Comparison of ENCODE assay signal across 8 cellular contexts in the genomic region with DNA sequence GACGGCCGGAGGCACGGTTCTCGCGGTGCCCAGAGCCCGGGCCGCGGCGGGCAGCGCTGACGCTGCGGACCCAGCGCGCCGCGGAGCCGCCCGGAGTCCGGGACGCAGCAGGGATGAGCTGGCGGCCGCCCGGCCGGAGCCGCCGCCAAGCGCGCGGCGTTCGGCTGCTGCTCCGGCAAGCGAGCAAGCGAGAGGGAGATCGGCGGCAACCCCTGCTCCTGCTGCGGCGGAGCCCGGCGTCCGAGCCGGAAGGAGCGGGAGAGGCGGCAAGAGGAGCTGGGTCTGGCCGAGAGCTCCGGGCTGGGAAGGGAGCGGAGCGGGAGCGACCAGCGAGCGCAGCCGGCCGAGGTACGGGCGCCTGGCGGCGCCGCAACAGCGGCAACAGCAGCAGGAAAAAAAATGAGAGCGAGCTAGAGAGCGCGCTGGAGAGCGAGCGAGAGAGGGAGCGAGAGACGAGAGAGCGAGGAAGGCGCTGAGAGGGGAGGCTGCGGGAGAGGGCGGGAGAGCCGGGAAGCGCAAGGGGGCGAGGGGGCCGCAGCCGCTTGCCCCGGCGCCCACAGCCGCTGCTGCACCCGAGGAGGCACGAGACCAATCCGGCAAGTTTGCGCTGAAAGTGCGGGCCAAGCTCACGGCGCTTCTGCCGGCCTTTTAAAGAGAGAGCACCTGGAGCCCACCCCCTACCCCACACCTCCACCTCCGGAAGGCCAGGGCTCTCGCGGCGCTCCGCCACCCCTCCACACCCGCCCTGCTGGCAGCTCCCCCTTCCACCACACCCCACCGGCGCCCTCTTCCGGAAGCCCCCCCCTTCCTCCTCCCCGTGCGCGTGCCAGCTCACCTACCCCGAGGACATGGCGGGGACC. TPM values are rescaled to one million over a fixed set of nuclear protein-coding genes. Genes with fewer than 3 reads are reported as not detected.
DNase-seq lines count a peak whose midpoint lies in the region; ATAC-seq and TF ChIP-seq lines count a peak whose summit lies in the region.

No MANE protein-coding gene starts in this region.

- intact Hi-C loops in activated naive CD4-positive, alpha-beta T cell treated with anti-CD3 and anti-CD28 coated beads for 36 hours (cut with micrococcal nuclease) = no loop called here
- intact Hi-C loops in psoas muscle (cut with DNase I) = no loop called here

- no peaks in the 10 kb centered on the region for H3K9me3 Mint-ChIP-seq in activated naive CD4-positive, alpha-beta T cell treated with anti-CD3 and anti-CD28 coated beads for 36 hours
- peaks cover 14% of the 10 kb centered on the region for H3K9me3 Mint-ChIP-seq in glutamatergic neuron (ENCODE audit: unreplicated experiment)

- no peak for TF ChIP-seq CTCF in glutamatergic neuron (IDR thresholded peaks at IDR 0.05; ENCODE audit: partially characterized antibody, unreplicated experiment)
- TF ChIP-seq CTCF in psoas muscle (IDR thresholded peaks at IDR 0.05) = no peak

- DNase-seq in DMS153 (lab: John Stamatoyannopoulos, UW) (peak; percentile 30), NCI-H146 (lab: John Stamatoyannopoulos, UW) (peak; percentile 75), glutamatergic neuron (peak; percentile 64), psoas muscle (peak in 1 of 2 donors; percentile 51), globus pallidus (ENCODE audit: low spot score) (no peak)
- peak; percentile 12 for DNase-seq in activated naive CD4-positive, alpha-beta T cell treated with anti-CD3 and anti-CD28 coated beads for 36 hours

- no peaks in the 10 kb centered on the region for H3K9me3 ChIP-seq in psoas muscle

- H3K27me3 ChIP-seq in psoas muscle (ENCODE audit: insufficient read depth in 3 of 3, low read length in 2 of 3) = peaks cover 0 to 41% (median 17%) of the 10 kb centered on the region in 3 donors

- no peaks in the 10 kb centered on the region for H3K36me3 Mint-ChIP-seq in activated naive CD4-positive, alpha-beta T cell treated with anti-CD3 and anti-CD28 coated beads for 36 hours (ENCODE audit: low read depth)
- H3K36me3 Mint-ChIP-seq in glutamatergic neuron (ENCODE audit: unreplicated experiment) = no peaks in the 10 kb centered on the region

- no peaks in the 10 kb centered on the region for H3K36me3 ChIP-seq in psoas muscle (ENCODE audit: insufficient read depth in 1 of 2, low read depth in 1 of 2)

- ATAC-seq in psoas muscle (peak; percentile 50 to 73 (median 70)), GM18907 (IDR thresholded peaks at IDR 0.05; ENCODE audit: unreplicated experiment) (no peak), HG02970 (IDR thresholded peaks at IDR 0.05; ENCODE audit: low FRiP score, unreplicated experiment) (no peak)

- H3K27ac Mint-ChIP-seq in activated naive CD4-positive, alpha-beta T cell treated with anti-CD3 and anti-CD28 coated beads for 36 hours = no peak overlapping the region
- H3K27ac Mint-ChIP-seq in glutamatergic neuron (ENCODE audit: unreplicated experiment) = peak overlapping the region; percentile 98

- CTCF ChIA-PET in activated naive CD4-positive, alpha-beta T cell treated with anti-CD3 and anti-CD28 coated beads for 36 hours (lab: Charles Lee) = interaction anchor here (1.0 to 1.3 kb wide), 2 partner anchors 104 to 374 kb away, joined by 3 to 4 read pairs; no protein-coding TSS in a partner anchor

- H3K4me1 Mint-ChIP-seq in activated naive CD4-positive, alpha-beta T cell treated with anti-CD3 and anti-CD28 coated beads for 36 hours (ENCODE audit: low read depth) = peaks cover 18% of the 10 kb centered on the region
- peaks cover 65% of the 10 kb centered on the region for H3K4me1 Mint-ChIP-seq in glutamatergic neuron (ENCODE audit: low read depth, unreplicated experiment)

- peaks cover 19% of the 10 kb centered on the region for H3K4me1 ChIP-seq in psoas muscle

- H3K27me3 Mint-ChIP-seq in activated naive CD4-positive, alpha-beta T cell treated with anti-CD3 and anti-CD28 coated beads for 36 hours (ENCODE audit: low read depth) = peaks cover 60% of the 10 kb centered on the region
- H3K27me3 Mint-ChIP-seq in glutamatergic neuron (ENCODE audit: unreplicated experiment) = peaks cover 11% of the 10 kb centered on the region

- H3K4me3 Mint-ChIP-seq in activated naive CD4-positive, alpha-beta T cell treated with anti-CD3 and anti-CD28 coated beads for 36 hours = peak overlapping the region; percentile 30
- H3K4me3 Mint-ChIP-seq in glutamatergic neuron (ENCODE audit: unreplicated experiment) = peak overlapping the region; percentile 84

- H3K27ac ChIP-seq in psoas muscle = no peak overlapping the region

- 0 to 1% (median 1%) methylated on average over 70 to 100 of the region's 100 CpGs for WGBS in psoas muscle, 3 donors

- H3K4me3 ChIP-seq in psoas muscle = peak overlapping the region; percentile 61

RNA-seq across cellular contexts. Expression of gene GRM4, which starts 0.5 kb away (rescaled TPM):
- total RNA-seq in activated naive CD4-positive, alpha-beta T cell treated with anti-CD3 and anti-CD28 coated beads for 36 hours = under 1 TPM in 1 of 2 experiments, not detected in 1; 0.27 TPM
- total RNA-seq in glutamatergic neuron (ENCODE audit: unreplicated experiment) = 119 TPM
- total RNA-seq in psoas muscle = under 1 TPM in 2 of 4 donors, not detected in 2; 0.07 to 0.39 TPM
- polyA plus RNA-seq in psoas muscle = under 1 TPM in 1 of 3 donors, not detected in 2; 0.14 TPM

Comparison
In these comparisons a context has a peak if more than half of its experiments do, and no peak if none do; other contexts are left out.
1. ATAC-seq: peak in psoas muscle (4 of 4); none in GM18907 (single experiment) and HG02970 (single experiment).
2. RNA of gene GRM4, which starts 0.5 kb away (total RNA-seq): 119 TPM in glutamatergic neuron (single experiment); 0.27 TPM in activated naive CD4-positive, alpha-beta T cell treated with anti-CD3 and anti-CD28 coated beads for 36 hours and 0.07 to 0.39 TPM in psoas muscle; every median in the first group is over 10 times any median in the second.